ENCODE assay signal across 1 cellular context in genomic region chr6:51743999-51744398, GRCh38.
TF ChIP-seq lines count a peak whose summit lies in the region.

No MANE protein-coding gene starts in this region.

TF ChIP-seq in GM23338, 12 proteins besides CTCF, POLR2A, EP300 and RAD21 (continued from another document):
- TF ChIP-seq, protein P1, sequence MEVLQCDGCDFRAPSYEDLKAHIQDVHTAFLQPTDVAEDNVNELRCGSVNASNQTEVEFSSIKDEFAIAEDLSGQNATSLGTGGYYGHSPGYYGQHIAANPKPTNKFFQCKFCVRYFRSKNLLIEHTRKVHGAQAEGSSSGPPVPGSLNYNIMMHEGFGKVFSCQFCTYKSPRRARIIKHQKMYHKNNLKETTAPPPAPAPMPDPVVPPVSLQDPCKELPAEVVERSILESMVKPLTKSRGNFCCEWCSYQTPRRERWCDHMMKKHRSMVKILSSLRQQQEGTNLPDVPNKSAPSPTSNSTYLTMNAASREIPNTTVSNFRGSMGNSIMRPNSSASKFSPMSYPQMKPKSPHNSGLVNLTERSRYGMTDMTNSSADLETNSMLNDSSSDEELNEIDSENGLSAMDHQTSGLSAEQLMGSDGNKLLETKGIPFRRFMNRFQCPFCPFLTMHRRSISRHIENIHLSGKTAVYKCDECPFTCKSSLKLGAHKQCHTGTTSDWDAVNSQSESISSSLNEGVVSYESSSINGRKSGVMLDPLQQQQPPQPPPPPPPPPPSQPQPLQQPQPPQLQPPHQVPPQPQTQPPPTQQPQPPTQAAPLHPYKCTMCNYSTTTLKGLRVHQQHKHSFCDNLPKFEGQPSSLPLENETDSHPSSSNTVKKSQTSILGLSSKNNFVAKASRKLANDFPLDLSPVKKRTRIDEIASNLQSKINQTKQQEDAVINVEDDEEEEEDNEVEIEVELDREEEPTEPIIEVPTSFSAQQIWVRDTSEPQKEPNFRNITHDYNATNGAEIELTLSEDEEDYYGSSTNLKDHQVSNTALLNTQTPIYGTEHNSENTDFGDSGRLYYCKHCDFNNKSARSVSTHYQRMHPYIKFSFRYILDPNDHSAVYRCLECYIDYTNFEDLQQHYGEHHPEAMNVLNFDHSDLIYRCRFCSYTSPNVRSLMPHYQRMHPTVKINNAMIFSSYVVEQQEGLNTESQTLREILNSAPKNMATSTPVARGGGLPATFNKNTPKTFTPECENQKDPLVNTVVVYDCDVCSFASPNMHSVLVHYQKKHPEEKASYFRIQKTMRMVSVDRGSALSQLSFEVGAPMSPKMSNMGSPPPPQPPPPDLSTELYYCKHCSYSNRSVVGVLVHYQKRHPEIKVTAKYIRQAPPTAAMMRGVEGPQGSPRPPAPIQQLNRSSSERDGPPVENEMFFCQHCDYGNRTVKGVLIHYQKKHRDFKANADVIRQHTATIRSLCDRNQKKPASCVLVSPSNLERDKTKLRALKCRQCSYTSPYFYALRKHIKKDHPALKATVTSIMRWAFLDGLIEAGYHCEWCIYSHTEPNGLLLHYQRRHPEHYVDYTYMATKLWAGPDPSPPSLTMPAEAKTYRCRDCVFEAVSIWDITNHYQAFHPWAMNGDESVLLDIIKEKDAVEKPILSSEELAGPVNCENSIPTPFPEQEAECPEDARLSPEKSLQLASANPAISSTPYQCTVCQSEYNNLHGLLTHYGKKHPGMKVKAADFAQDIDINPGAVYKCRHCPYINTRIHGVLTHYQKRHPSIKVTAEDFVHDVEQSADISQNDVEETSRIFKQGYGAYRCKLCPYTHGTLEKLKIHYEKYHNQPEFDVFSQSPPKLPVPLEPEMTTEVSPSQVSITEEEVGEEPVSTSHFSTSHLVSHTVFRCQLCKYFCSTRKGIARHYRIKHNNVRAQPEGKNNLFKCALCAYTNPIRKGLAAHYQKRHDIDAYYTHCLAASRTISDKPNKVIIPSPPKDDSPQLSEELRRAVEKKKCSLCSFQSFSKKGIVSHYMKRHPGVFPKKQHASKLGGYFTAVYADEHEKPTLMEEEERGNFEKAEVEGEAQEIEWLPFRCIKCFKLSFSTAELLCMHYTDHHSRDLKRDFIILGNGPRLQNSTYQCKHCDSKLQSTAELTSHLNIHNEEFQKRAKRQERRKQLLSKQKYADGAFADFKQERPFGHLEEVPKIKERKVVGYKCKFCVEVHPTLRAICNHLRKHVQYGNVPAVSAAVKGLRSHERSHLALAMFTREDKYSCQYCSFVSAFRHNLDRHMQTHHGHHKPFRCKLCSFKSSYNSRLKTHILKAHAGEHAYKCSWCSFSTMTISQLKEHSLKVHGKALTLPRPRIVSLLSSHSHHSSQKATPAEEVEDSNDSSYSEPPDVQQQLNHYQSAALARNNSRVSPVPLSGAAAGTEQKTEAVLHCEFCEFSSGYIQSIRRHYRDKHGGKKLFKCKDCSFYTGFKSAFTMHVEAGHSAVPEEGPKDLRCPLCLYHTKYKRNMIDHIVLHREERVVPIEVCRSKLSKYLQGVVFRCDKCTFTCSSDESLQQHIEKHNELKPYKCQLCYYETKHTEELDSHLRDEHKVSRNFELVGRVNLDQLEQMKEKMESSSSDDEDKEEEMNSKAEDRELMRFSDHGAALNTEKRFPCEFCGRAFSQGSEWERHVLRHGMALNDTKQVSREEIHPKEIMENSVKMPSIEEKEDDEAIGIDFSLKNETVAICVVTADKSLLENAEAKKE (CRISPR knock-in tag; IDR thresholded peaks at IDR 0.05), result no peak
TF ChIP-seq in GM23338: peak in this region for 0.
